ENCODE assay signal across 8 cellular contexts in the genomic region with DNA sequence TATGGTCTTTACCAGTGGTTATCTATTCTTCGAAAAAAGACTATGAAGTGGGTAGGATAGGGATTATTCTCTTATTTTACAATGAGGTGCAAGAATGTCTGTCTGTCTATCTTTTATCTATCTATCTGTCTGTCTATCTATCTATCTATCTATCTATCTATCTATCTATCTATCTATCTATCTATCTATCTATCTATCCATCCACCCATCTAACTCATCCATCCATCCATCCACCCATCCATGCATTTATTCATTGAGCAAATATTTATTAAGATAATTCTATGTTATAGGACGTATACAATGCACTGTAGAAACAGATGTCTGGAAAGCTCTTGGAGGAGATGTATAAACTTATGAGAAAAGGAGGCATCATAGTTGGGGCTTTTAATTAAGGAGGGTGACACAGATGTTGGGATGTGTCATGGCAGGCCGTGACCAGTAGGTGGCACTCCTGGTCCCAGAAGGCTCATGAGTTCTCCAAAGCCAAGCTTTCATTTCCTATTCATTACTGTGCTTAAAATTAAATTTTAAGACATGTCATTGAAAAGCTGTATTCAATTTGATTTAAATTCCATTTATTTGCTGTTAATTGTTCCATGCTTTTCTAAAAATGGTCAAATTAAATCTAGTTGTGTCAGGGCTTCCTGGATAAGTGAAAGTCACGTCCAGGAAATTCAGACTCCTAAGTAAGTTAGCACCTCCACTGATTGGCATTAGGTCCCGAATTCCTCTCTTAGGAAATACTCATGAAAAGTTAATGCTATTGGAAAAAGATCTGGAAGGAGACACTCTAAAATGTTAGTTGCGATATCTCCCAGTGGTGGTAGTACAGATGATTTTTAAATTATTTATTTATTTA. TPM values are rescaled to one million over a fixed set of nuclear protein-coding genes. Genes with fewer than 3 reads are reported as not detected.
A peak's percentile ranks its signal among the peaks of the same experiment; 100 is the strongest.
DNase-seq lines count a peak whose midpoint lies in the region; ATAC-seq and TF ChIP-seq lines count a peak whose summit lies in the region.

No MANE protein-coding gene starts in this region.

- no peak overlapping the region for H3K4me3 ChIP-seq in naive thymus-derived CD4-positive, alpha-beta T cell (ENCODE audit: low read length)

- no peaks in the 10 kb centered on the region for H3K36me3 Mint-ChIP-seq in endothelial cell (ENCODE audit: low read depth, unreplicated experiment)
- no peaks in the 10 kb centered on the region for H3K36me3 Mint-ChIP-seq in naive thymus-derived CD4-positive, alpha-beta T cell

- peak; percentile 93 for TF ChIP-seq CTCF in endothelial cell (IDR thresholded peaks at IDR 0.05; ENCODE audit: unreplicated experiment)

- no peaks in the 10 kb centered on the region for H3K4me1 Mint-ChIP-seq in endothelial cell (ENCODE audit: unreplicated experiment)
- H3K4me1 Mint-ChIP-seq in naive thymus-derived CD4-positive, alpha-beta T cell = peaks cover 0 to 3% (median 0%) of the 10 kb centered on the region in 7 donors

- POLR2A ChIA-PET in naive thymus-derived CD4-positive, alpha-beta T cell (lab: Charles Lee) = no interaction called here

- DNase-seq in NCI-H1417 (lab: John Stamatoyannopoulos, UW) (peak; percentile 30 to 74 (median 73)), NCI-H1417 treated with DMSO at 0.1 percent for 48 hours (lab: John Stamatoyannopoulos, UW) (no peak), NCI-H748 (lab: John Stamatoyannopoulos, UW; ENCODE audit: unreplicated experiment) (peak; percentile 59), endothelial cell (ENCODE audit: low spot score) (peak; percentile 75)
- peak; percentile 59 for DNase-seq in activated CD8-positive, alpha-beta memory T cell treated with anti-CD3 and anti-CD28 coated beads, Interleukin-2, amount 50 U/mL, for 4 hours
- peak in 7 of 9 donors; percentile 32 to 57 (median 38) for DNase-seq in naive thymus-derived CD4-positive, alpha-beta T cell
- DNase-seq in stimulated activated naive CD4-positive, alpha-beta T cell (lab: John Stamatoyannopoulos, UW) = peak in 5 of 6 experiments; percentile 3 to 34 (median 19)

- no peaks in the 10 kb centered on the region for H3K9me3 Mint-ChIP-seq in endothelial cell (ENCODE audit: unreplicated experiment)
- H3K9me3 Mint-ChIP-seq in naive thymus-derived CD4-positive, alpha-beta T cell = peaks cover 0 to 5% (median 0%) of the 10 kb centered on the region in 11 donors

- intact Hi-C loops in naive thymus-derived CD4-positive, alpha-beta T cell (cut with micrococcal nuclease) = loop anchor here (5.0 kb wide), 2 partner anchors 293 to 643 kb away; no protein-coding TSS in a partner anchor

- H3K9me3 ChIP-seq in naive thymus-derived CD4-positive, alpha-beta T cell (ENCODE audit: control insufficient read depth in 2 of 3, low read length in 3 of 3) = peaks cover 0 to 4% (median 0%) of the 10 kb centered on the region in 3 experiments

- no peaks in the 10 kb centered on the region for H3K36me3 ChIP-seq in naive thymus-derived CD4-positive, alpha-beta T cell (ENCODE audit: control insufficient read depth in 2 of 3, insufficient read depth in 3 of 3, low read length in 3 of 3)

- no peaks in the 10 kb centered on the region for H3K27me3 Mint-ChIP-seq in endothelial cell (ENCODE audit: unreplicated experiment)
- peaks cover 0 to 17% (median 14%) of the 10 kb centered on the region in 5 donors for H3K27me3 Mint-ChIP-seq in naive thymus-derived CD4-positive, alpha-beta T cell

- no peak overlapping the region for H3K27ac Mint-ChIP-seq in endothelial cell (ENCODE audit: unreplicated experiment)
- H3K27ac Mint-ChIP-seq in naive thymus-derived CD4-positive, alpha-beta T cell = no peak overlapping the region

- no peaks in the 10 kb centered on the region for H3K4me1 ChIP-seq in naive thymus-derived CD4-positive, alpha-beta T cell (ENCODE audit: control insufficient read depth in 2 of 2, insufficient read depth in 2 of 2, low read length in 2 of 2)

- CTCF ChIA-PET in naive thymus-derived CD4-positive, alpha-beta T cell (lab: Charles Lee) = no interaction called here

- no peaks in the 10 kb centered on the region for H3K27me3 ChIP-seq in naive thymus-derived CD4-positive, alpha-beta T cell (ENCODE audit: control insufficient read depth in 2 of 2, insufficient read depth in 2 of 2, low read length in 2 of 2)

- no peak overlapping the region for H3K27ac ChIP-seq in naive thymus-derived CD4-positive, alpha-beta T cell (ENCODE audit: low read depth, low read length)

- no peak overlapping the region for H3K4me3 Mint-ChIP-seq in endothelial cell (ENCODE audit: unreplicated experiment)
- no peak overlapping the region for H3K4me3 Mint-ChIP-seq in naive thymus-derived CD4-positive, alpha-beta T cell

- ATAC-seq in HG02852 (IDR thresholded peaks at IDR 0.05; ENCODE audit: unreplicated experiment) = peak; percentile 73
- ATAC-seq in naive thymus-derived CD4-positive, alpha-beta T cell = peak; percentile 88

RNA-seq across cellular contexts. Expression of a gene that starts 19.0 kb away (rescaled TPM):
- total RNA-seq in endothelial cell (ENCODE audit: unreplicated experiment) = 0.92 TPM
- 10 to 100 TPM in 1 of 5 experiments, under 1 TPM in 1, not detected in 3; 0.17 to 25.4 TPM for total RNA-seq in naive thymus-derived CD4-positive, alpha-beta T cell
- polyA plus RNA-seq in naive thymus-derived CD4-positive, alpha-beta T cell = not detected

RNA-seq across cellular contexts. Expression of a gene that starts 57.9 kb away (rescaled TPM):
- total RNA-seq in endothelial cell (ENCODE audit: unreplicated experiment) = not detected
- not detected for total RNA-seq in naive thymus-derived CD4-positive, alpha-beta T cell
- not detected for polyA plus RNA-seq in naive thymus-derived CD4-positive, alpha-beta T cell
